Comparison of ENCODE assay signal across 9 cellular contexts in the genomic region with DNA sequence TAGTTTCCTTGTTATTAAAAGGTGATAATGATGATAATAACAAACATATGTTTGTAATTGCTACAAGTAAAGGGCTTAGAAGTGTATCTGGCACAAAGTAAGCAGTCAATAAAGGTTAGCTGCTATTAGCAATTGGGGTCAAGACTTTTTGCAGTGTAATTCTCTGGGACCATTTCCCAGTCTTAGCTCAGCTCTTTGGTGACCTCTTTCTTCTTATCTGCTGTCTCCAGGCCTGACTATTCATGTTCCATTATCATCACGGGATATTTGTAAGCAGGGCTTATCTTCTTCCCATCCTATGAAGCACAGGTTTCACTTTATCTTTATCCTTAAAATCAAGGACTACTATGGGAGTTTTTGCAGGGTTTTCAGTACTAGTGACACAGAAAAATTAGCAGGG.
A peak's percentile ranks its signal among the peaks of the same experiment; 100 is the strongest.
DNase-seq lines count a peak whose midpoint lies in the region; ATAC-seq and TF ChIP-seq lines count a peak whose summit lies in the region.
"Had no signal": no experiment of that assay in that cellular context is flagged by ENCODE, and none has a peak within 500 bp of the region (broad histone marks: within the 10 kb centered on the region; RNA-seq: fewer than 3 reads in every experiment).

No MANE protein-coding gene starts in this region.

- H3K27ac Mint-ChIP-seq in CD4-positive, CD25-positive, alpha-beta regulatory T cell = peak overlapping the region in 1 of 3 donors; percentile 68
- peak overlapping the region; percentile 7 for H3K27ac Mint-ChIP-seq in dendritic cell treated with granulocyte-macrophage colony-stimulating factor and Interleukin-4, amounts not matched to agents 40 ng/mL and 50 ng/mL, for 4 days
- peak overlapping the region; percentile 39 to 71 (median 57) for H3K27ac Mint-ChIP-seq in naive B cell

- peaks cover 23% of the 10 kb centered on the region for H3K36me3 ChIP-seq in CD4-positive, CD25-positive, alpha-beta regulatory T cell (ENCODE audit: control insufficient read depth, insufficient read depth, low read length)

- H3K4me3 ChIP-seq in CD4-positive, CD25-positive, alpha-beta regulatory T cell (ENCODE audit: low read depth, low read length) = no peak overlapping the region

- H3K27me3 Mint-ChIP-seq in CD4-positive, CD25-positive, alpha-beta regulatory T cell = no peaks in the 10 kb centered on the region
- H3K27me3 Mint-ChIP-seq in dendritic cell treated with granulocyte-macrophage colony-stimulating factor and Interleukin-4, amounts not matched to agents 40 ng/mL and 50 ng/mL, for 4 days = no peaks in the 10 kb centered on the region
- no peaks in the 10 kb centered on the region for H3K27me3 Mint-ChIP-seq in naive B cell

- TF ChIP-seq CTCF in GM10248 (IDR thresholded peaks at IDR 0.05; ENCODE audit: control extremely low read depth, extremely low read depth, low read depth, missing control alignments) = no peak

- no peak for ATAC-seq in CD4-positive, CD25-positive, alpha-beta regulatory T cell (ENCODE audit: low read depth in 2 of 2)
- ATAC-seq in naive B cell (ENCODE audit: low read depth in 2 of 2) = no peak

- POLR2A ChIA-PET in GM10248 (lab: Yijun Ruan, JAX) = no interaction called here

- no peak for DNase-seq in CD4-positive, CD25-positive, alpha-beta regulatory T cell
- DNase-seq in M059J (ENCODE audit: low read depth) (peak; percentile 39), naive B cell (no peak), GM10248 (ENCODE audit: extremely low spot score) (no peak), SHP77 treated with DMSO at 0.1 percent for 48 hours (lab: John Stamatoyannopoulos, UW) (no peak), kidney glomerular epithelial cell (lab: John Stamatoyannopoulos, UW) (no peak), HuH-7.5 (ENCODE audit: low spot score) (no peak)
- DNase-seq: NCI-H187 treated with DMSO at 0.1 percent for 48 hours had no signal

- intact Hi-C loops in dendritic cell treated with granulocyte-macrophage colony-stimulating factor and Interleukin-4, amounts not matched to agents 40 ng/mL and 50 ng/mL, for 4 days (cut with micrococcal nuclease) = no loop called here

- no peaks in the 10 kb centered on the region for H3K27me3 ChIP-seq in CD4-positive, CD25-positive, alpha-beta regulatory T cell (ENCODE audit: control insufficient read depth, insufficient read depth, low read length)

- H3K4me1 ChIP-seq in CD4-positive, CD25-positive, alpha-beta regulatory T cell (ENCODE audit: control insufficient read depth, insufficient read depth, low read length, poor library complexity, severe bottlenecking) = peaks cover 15% of the 10 kb centered on the region

- peaks cover 45% of the 10 kb centered on the region for H3K36me3 Mint-ChIP-seq in CD4-positive, CD25-positive, alpha-beta regulatory T cell
- peaks cover 61% of the 10 kb centered on the region for H3K36me3 Mint-ChIP-seq in dendritic cell treated with granulocyte-macrophage colony-stimulating factor and Interleukin-4, amounts not matched to agents 40 ng/mL and 50 ng/mL, for 4 days (ENCODE audit: low read depth)
- H3K36me3 Mint-ChIP-seq in naive B cell = peaks cover 19 to 29% of the 10 kb centered on the region in 2 donors

- H3K9me3 Mint-ChIP-seq in CD4-positive, CD25-positive, alpha-beta regulatory T cell = no peaks in the 10 kb centered on the region
- H3K9me3 Mint-ChIP-seq in dendritic cell treated with granulocyte-macrophage colony-stimulating factor and Interleukin-4, amounts not matched to agents 40 ng/mL and 50 ng/mL, for 4 days = peaks cover 10% of the 10 kb centered on the region
- H3K9me3 Mint-ChIP-seq in naive B cell = no peaks in the 10 kb centered on the region

- peaks cover 42 to 64% (median 49%) of the 10 kb centered on the region in 4 donors for H3K4me1 Mint-ChIP-seq in CD4-positive, CD25-positive, alpha-beta regulatory T cell
- H3K4me1 Mint-ChIP-seq in dendritic cell treated with granulocyte-macrophage colony-stimulating factor and Interleukin-4, amounts not matched to agents 40 ng/mL and 50 ng/mL, for 4 days (ENCODE audit: low read depth) = peaks cover 30% of the 10 kb centered on the region
- H3K4me1 Mint-ChIP-seq in naive B cell = peaks cover 21 to 34% (median 25%) of the 10 kb centered on the region in 3 donors

- CTCF ChIA-PET in GM10248 (lab: Yijun Ruan, JAX) = interaction anchor here (0.8 to 3.7 kb wide), 7 partner anchors 10 to 99 kb away, joined by 3 to 11 read pairs (median 4); no protein-coding TSS in a partner anchor

- H3K9me3 ChIP-seq in CD4-positive, CD25-positive, alpha-beta regulatory T cell (ENCODE audit: control insufficient read depth in 2 of 2, low read length in 2 of 2) = no peaks in the 10 kb centered on the region

- peak overlapping the region; percentile 17 for H3K27ac ChIP-seq in CD4-positive, CD25-positive, alpha-beta regulatory T cell (ENCODE audit: insufficient read depth, low read length, poor library complexity, severe bottlenecking)

- peak overlapping the region in 1 of 4 donors; percentile 55 for H3K4me3 Mint-ChIP-seq in CD4-positive, CD25-positive, alpha-beta regulatory T cell
- no peak overlapping the region for H3K4me3 Mint-ChIP-seq in dendritic cell treated with granulocyte-macrophage colony-stimulating factor and Interleukin-4, amounts not matched to agents 40 ng/mL and 50 ng/mL, for 4 days
- H3K4me3 Mint-ChIP-seq in naive B cell = peak overlapping the region in 1 of 8 donors; percentile 53
